ENCODE assay signal across 18 cellular contexts in genomic region chr12:68268971-68269370, GRCh38. TPM values are rescaled to one million over a fixed set of nuclear protein-coding genes. Genes with fewer than 3 reads are reported as not detected.
DNase-seq lines count a peak whose midpoint lies in the region; ATAC-seq and TF ChIP-seq lines count a peak whose summit lies in the region.
"Had no signal": no experiment of that assay in that cellular context is flagged by ENCODE, and none has a peak within 500 bp of the region (broad histone marks: within the 10 kb centered on the region; RNA-seq: fewer than 3 reads in every experiment).

No MANE protein-coding gene starts in this region.

- H3K14ac ChIP-seq in IMR-90 (replicated peaks; ENCODE audit: low read depth, low read length): no peak overlapping the region

- in situ Hi-C loops in IMR-90 (cut with MboI; ENCODE audit: low sequenced_read_pairs): no loop called here

- DNase-seq in activated naive CD8-positive, alpha-beta T cell treated with anti-CD3 and anti-CD28 coated beads for 36 hours: no peak
- no peak for DNase-seq in activated naive CD8-positive, alpha-beta T cell treated with anti-CD3 and anti-CD28 coated beads, Interleukin-2, amount 50 U/mL, for 24 hours
- DNase-seq in IMR-90: no peak
- no peak for DNase-seq in chondrocyte (ENCODE audit: low spot score)
- no peak for DNase-seq in osteoblast (ENCODE audit: insufficient read length, low spot score, missing footprints)
- no peak for DNase-seq in naive thymus-derived CD4-positive, alpha-beta T cell
- DNase-seq in esophagus muscularis mucosa (ENCODE audit: extremely low spot score): no peak
- DNase-seq: CD8-positive, alpha-beta T cell; COR-L47; DND-41; GDM1 had no signal

- POLR2A ChIA-PET in IMR-90 (lab: Charles Lee; ENCODE audit: unreplicated experiment): no interaction called here
- POLR2A ChIA-PET in naive thymus-derived CD4-positive, alpha-beta T cell (lab: Charles Lee): no interaction called here

- TF ChIP-seq EP300 in esophagus muscularis mucosa (IDR thresholded peaks at IDR 0.05): no peak

- ATAC-seq in activated naive CD8-positive, alpha-beta T cell treated with anti-CD3 and anti-CD28 coated beads, Interleukin-2, amount 50 U/mL, for 24 hours: no peak
- ATAC-seq in IMR-90 (ENCODE audit: low read depth): no peak
- ATAC-seq in naive thymus-derived CD4-positive, alpha-beta T cell: no peak
- no peak for ATAC-seq in HG02840 (IDR thresholded peaks at IDR 0.05; ENCODE audit: low FRiP score, unreplicated experiment)
- ATAC-seq: A549; CD8-positive, alpha-beta T cell; HCT116 had no signal

- 0 out of 3 replicates have a peak overlapping the region, but pooled peaks have one; percentile 27 for H2BK15ac ChIP-seq in IMR-90 (ENCODE audit: low read depth, low read length)

- H3K36me3 ChIP-seq in IMR-90 (ENCODE audit: control insufficient read depth, insufficient read depth, low read length): no peaks in the 10 kb centered on the region
- no peaks in the 10 kb centered on the region for H3K36me3 ChIP-seq in osteoblast (ENCODE audit: insufficient read depth, low read length)
- H3K36me3 ChIP-seq in naive thymus-derived CD4-positive, alpha-beta T cell (ENCODE audit: control insufficient read depth in 2 of 3, insufficient read depth in 3 of 3, low read length in 3 of 3): no peaks in the 10 kb centered on the region
- no peaks in the 10 kb centered on the region for H3K36me3 ChIP-seq in esophagus muscularis mucosa

- CTCF ChIA-PET in IMR-90 (lab: Yijun Ruan, JAX): no interaction called here
- CTCF ChIA-PET in naive thymus-derived CD4-positive, alpha-beta T cell (lab: Charles Lee): interaction anchor here (0.7 kb wide), 1 partner anchor 801 kb away, joined by 4 read pairs; no protein-coding TSS in a partner anchor

- TF ChIP-seq POLR2A in IMR-90 (IDR thresholded peaks at IDR 0.05; ENCODE audit: low read depth, low read length) (no peak), esophagus muscularis mucosa (IDR thresholded peaks at IDR 0.05; ENCODE audit: low read depth) (no peak)

- no peak for TF ChIP-seq RAD21 in IMR-90 (IDR thresholded peaks at IDR 0.05; ENCODE audit: low read length)

- no peak overlapping the region for H3K9ac ChIP-seq in IMR-90 (ENCODE audit: low read depth, low read length)

- H4K91ac ChIP-seq in IMR-90 (ENCODE audit: insufficient read depth, low read depth, low read length): no peak overlapping the region

- H4K20me1 ChIP-seq in IMR-90 (ENCODE audit: insufficient read depth, low read length): no peaks in the 10 kb centered on the region
- no peaks in the 10 kb centered on the region for H4K20me1 ChIP-seq in osteoblast (ENCODE audit: insufficient read depth, low read length)

- TF ChIP-seq CTCF in IMR-90 (conservative IDR thresholded peaks at IDR 0.05; ENCODE audit: low read depth, low read length) (no peak), chondrocyte (IDR thresholded peaks at IDR 0.05) (no peak), osteoblast (IDR thresholded peaks at IDR 0.05; ENCODE audit: extremely low read depth, low read depth, low read length) (no peak), esophagus muscularis mucosa (IDR thresholded peaks at IDR 0.05) (no peak)

- H2BK5ac ChIP-seq in IMR-90 (ENCODE audit: low read depth, low read length, poor library complexity, severe bottlenecking): no peak overlapping the region

- no peaks in the 10 kb centered on the region for H3K79me1 ChIP-seq in IMR-90 (ENCODE audit: low read depth in 1 of 2, low read length in 2 of 2)

- no peak overlapping the region for H3K56ac ChIP-seq in IMR-90 (ENCODE audit: extremely low read depth, insufficient read depth, low read length)

- no peak overlapping the region for H4K5ac ChIP-seq in IMR-90 (ENCODE audit: low read depth, low read length)

- H2BK120ac ChIP-seq in IMR-90 (ENCODE audit: low read depth, low read length): peak overlapping the region; percentile 56; the same call in 1 of the 2 replicates

- dilution Hi-C loops in IMR-90 (cut with HindIII; ENCODE audit: low sequenced_read_pairs, unreplicated experiment): no loop called here

- H3K4me2 ChIP-seq in IMR-90 (ENCODE audit: low read depth, low read length) (no peak overlapping the region), osteoblast (ENCODE audit: insufficient read depth, low read length) (no peak overlapping the region)
- H3K4me2 ChIP-seq: A549 had no signal

- H2AFZ ChIP-seq in IMR-90 (replicated peaks; ENCODE audit: low read length, poor library complexity): no peak overlapping the region
- H2AFZ ChIP-seq in osteoblast (ENCODE audit: low read length): no peak overlapping the region

- no peak overlapping the region; a peak in 1 of 4 replicates for H4K8ac ChIP-seq in IMR-90 (ENCODE audit: low read depth in 2 of 2, low read length in 2 of 2)

- H3K23ac ChIP-seq in IMR-90 (ENCODE audit: low read depth, low read length): no peak overlapping the region

- H3K27me3 ChIP-seq in IMR-90 (ENCODE audit: control insufficient read depth, insufficient read depth, low read length): no peaks in the 10 kb centered on the region
- no peaks in the 10 kb centered on the region for H3K27me3 ChIP-seq in osteoblast (ENCODE audit: insufficient read depth, low read length)
- no peaks in the 10 kb centered on the region for H3K27me3 ChIP-seq in naive thymus-derived CD4-positive, alpha-beta T cell (ENCODE audit: control insufficient read depth in 2 of 2, insufficient read depth in 2 of 2, low read length in 2 of 2)
- H3K27me3 ChIP-seq in esophagus muscularis mucosa: no peaks in the 10 kb centered on the region

- H3K4me1 ChIP-seq in IMR-90 (ENCODE audit: control insufficient read depth, insufficient read depth, low read length) (peaks cover 12% of the 10 kb centered on the region), osteoblast (ENCODE audit: insufficient read depth, low read length) (peaks cover 64% of the 10 kb centered on the region), esophagus muscularis mucosa (no peaks in the 10 kb centered on the region)
- no peaks in the 10 kb centered on the region for H3K4me1 ChIP-seq in naive thymus-derived CD4-positive, alpha-beta T cell (ENCODE audit: control insufficient read depth in 2 of 2, insufficient read depth in 2 of 2, low read length in 2 of 2)
- H3K4me1 ChIP-seq: A549 had no signal

- H3K9me3 ChIP-seq in IMR-90 (ENCODE audit: control insufficient read depth, insufficient read depth, low read length) (no peaks in the 10 kb centered on the region), osteoblast (ENCODE audit: low read depth, low read length) (no peaks in the 10 kb centered on the region), esophagus muscularis mucosa (no peaks in the 10 kb centered on the region)
- H3K9me3 ChIP-seq in naive thymus-derived CD4-positive, alpha-beta T cell (ENCODE audit: control insufficient read depth in 2 of 3, low read length in 3 of 3): no peaks in the 10 kb centered on the region
- H3K9me3 ChIP-seq: A549 had no signal

- no peak overlapping the region for H3K18ac ChIP-seq in IMR-90 (ENCODE audit: low read depth, low read length)

- no peak overlapping the region for H3K4me3 Mint-ChIP-seq in activated naive CD8-positive, alpha-beta T cell treated with anti-CD3 and anti-CD28 coated beads for 36 hours
- no peak overlapping the region for H3K4me3 Mint-ChIP-seq in activated naive CD8-positive, alpha-beta T cell treated with anti-CD3 and anti-CD28 coated beads, Interleukin-2, amount 50 U/mL, for 24 hours
- H3K4me3 Mint-ChIP-seq in chondrocyte (ENCODE audit: unreplicated experiment): no peak overlapping the region
- H3K4me3 Mint-ChIP-seq in naive thymus-derived CD4-positive, alpha-beta T cell: no peak overlapping the region
- H3K4me3 Mint-ChIP-seq: CD14-positive monocyte; CD8-positive, alpha-beta T cell; IgD-negative memory B cell had no signal

- H2AK5ac ChIP-seq in IMR-90 (ENCODE audit: low read depth, low read length): no peak overlapping the region

- no peak overlapping the region for H2AK9ac ChIP-seq in IMR-90 (replicated peaks; ENCODE audit: low read depth, low read length, poor library complexity)

- H3K27ac ChIP-seq in IMR-90 (ENCODE audit: insufficient read depth, low read length) (no peak overlapping the region), osteoblast (ENCODE audit: low read depth, low read length) (peak overlapping the region; percentile 68), esophagus muscularis mucosa (replicated peaks in 1 of 4) (no peak overlapping the region)
- H3K27ac ChIP-seq in naive thymus-derived CD4-positive, alpha-beta T cell (ENCODE audit: low read depth, low read length): no peak overlapping the region
- H3K27ac ChIP-seq: A549 had no signal

- intact Hi-C loops in IMR-90 (cut with micrococcal nuclease) (no loop called here), esophagus muscularis mucosa (cut with DNase I) (no loop called here)
- intact Hi-C loops in naive thymus-derived CD4-positive, alpha-beta T cell (cut with micrococcal nuclease): loop anchor here in 1 of 2 donors (1.0 to 2.0 kb wide), 2 partner anchors 8 to 28 kb away; no protein-coding TSS in a partner anchor

- peaks cover 41% of the 10 kb centered on the region for H3K4me1 Mint-ChIP-seq in activated naive CD8-positive, alpha-beta T cell treated with anti-CD3 and anti-CD28 coated beads for 36 hours
- H3K4me1 Mint-ChIP-seq in activated naive CD8-positive, alpha-beta T cell treated with anti-CD3 and anti-CD28 coated beads, Interleukin-2, amount 50 U/mL, for 24 hours: peaks cover 52% of the 10 kb centered on the region
- peaks cover 71% of the 10 kb centered on the region for H3K4me1 Mint-ChIP-seq in chondrocyte (ENCODE audit: low read depth)
- peaks cover 0 to 49% (median 0%) of the 10 kb centered on the region in 7 donors for H3K4me1 Mint-ChIP-seq in naive thymus-derived CD4-positive, alpha-beta T cell

- no peak overlapping the region for H2BK20ac ChIP-seq in IMR-90 (ENCODE audit: low read depth, low read length)

- no peaks in the 10 kb centered on the region for H3K9me1 ChIP-seq in IMR-90 (ENCODE audit: insufficient read depth, low read length)

- no peak overlapping the region for H3K4ac ChIP-seq in IMR-90 (ENCODE audit: low read depth, low read length)

- no TSS peak for BruUV-seq in IMR-90 (replicated peaks; lab: Mats Ljungman, UMichigan)

- peaks cover 3% of the 10 kb centered on the region for H3K36me3 Mint-ChIP-seq in activated naive CD8-positive, alpha-beta T cell treated with anti-CD3 and anti-CD28 coated beads for 36 hours
- peaks cover 2% of the 10 kb centered on the region for H3K36me3 Mint-ChIP-seq in activated naive CD8-positive, alpha-beta T cell treated with anti-CD3 and anti-CD28 coated beads, Interleukin-2, amount 50 U/mL, for 24 hours (ENCODE audit: low read depth)
- H3K36me3 Mint-ChIP-seq in chondrocyte (ENCODE audit: low read depth): no peaks in the 10 kb centered on the region
- peaks cover 0 to 25% (median 0%) of the 10 kb centered on the region in 5 donors for H3K36me3 Mint-ChIP-seq in naive thymus-derived CD4-positive, alpha-beta T cell
- H3K36me3 Mint-ChIP-seq: CD14-positive monocyte; CD8-positive, alpha-beta T cell had no signal

- peak overlapping the region; percentile 34 for H3K27ac Mint-ChIP-seq in activated naive CD8-positive, alpha-beta T cell treated with anti-CD3 and anti-CD28 coated beads for 36 hours
- H3K27ac Mint-ChIP-seq in activated naive CD8-positive, alpha-beta T cell treated with anti-CD3 and anti-CD28 coated beads, Interleukin-2, amount 50 U/mL, for 24 hours: no peak overlapping the region
- H3K27ac Mint-ChIP-seq in chondrocyte (ENCODE audit: unreplicated experiment): peak overlapping the region; percentile 97
- peak overlapping the region in 1 of 9 donors; percentile 53 for H3K27ac Mint-ChIP-seq in naive thymus-derived CD4-positive, alpha-beta T cell
- H3K27ac Mint-ChIP-seq: CD14-positive monocyte; CD8-positive, alpha-beta T cell; IgD-negative memory B cell had no signal

- no peaks in the 10 kb centered on the region for H3K79me2 ChIP-seq in osteoblast (ENCODE audit: insufficient read depth, low read length)

- peaks cover 2% of the 10 kb centered on the region for H3K9me3 Mint-ChIP-seq in activated naive CD8-positive, alpha-beta T cell treated with anti-CD3 and anti-CD28 coated beads for 36 hours
- no peaks in the 10 kb centered on the region for H3K9me3 Mint-ChIP-seq in activated naive CD8-positive, alpha-beta T cell treated with anti-CD3 and anti-CD28 coated beads, Interleukin-2, amount 50 U/mL, for 24 hours
- H3K9me3 Mint-ChIP-seq in chondrocyte (ENCODE audit: low read depth): no peaks in the 10 kb centered on the region
- peaks cover 0 to 2% (median 0%) of the 10 kb centered on the region in 11 donors for H3K9me3 Mint-ChIP-seq in naive thymus-derived CD4-positive, alpha-beta T cell
- H3K9me3 Mint-ChIP-seq: CD8-positive, alpha-beta T cell had no signal

- no peak overlapping the region for H3K4me3 ChIP-seq in IMR-90 (ENCODE audit: insufficient read depth, low read depth, low read length)
- H3K4me3 ChIP-seq in osteoblast (ENCODE audit: insufficient read depth, low read length): no peak overlapping the region
- no peak overlapping the region for H3K4me3 ChIP-seq in naive thymus-derived CD4-positive, alpha-beta T cell (ENCODE audit: low read length)
- no peak overlapping the region for H3K4me3 ChIP-seq in esophagus muscularis mucosa
- H3K4me3 ChIP-seq: A549 had no signal

- peaks cover 21% of the 10 kb centered on the region for H3K27me3 Mint-ChIP-seq in activated naive CD8-positive, alpha-beta T cell treated with anti-CD3 and anti-CD28 coated beads for 36 hours
- H3K27me3 Mint-ChIP-seq in activated naive CD8-positive, alpha-beta T cell treated with anti-CD3 and anti-CD28 coated beads, Interleukin-2, amount 50 U/mL, for 24 hours: peaks cover 25% of the 10 kb centered on the region
- no peaks in the 10 kb centered on the region for H3K27me3 Mint-ChIP-seq in chondrocyte (ENCODE audit: low read depth)
- H3K27me3 Mint-ChIP-seq in naive thymus-derived CD4-positive, alpha-beta T cell: peaks cover 0 to 6% (median 5%) of the 10 kb centered on the region in 5 donors
- H3K27me3 Mint-ChIP-seq: IgD-negative memory B cell had no signal

RNA-seq across cellular contexts. Expression of gene IL22, which starts 15.6 kb away (rescaled TPM):
- total RNA-seq in activated naive CD8-positive, alpha-beta T cell treated with anti-CD3 and anti-CD28 coated beads for 36 hours: under 1 TPM; 0.31 to 0.64 TPM
- not detected in 2 replicates for total RNA-seq in IMR-90 (2012; rRNA removed)
- not detected in 2 replicates for polyA plus RNA-seq in IMR-90 (2012; rRNA removed)
- polyA plus RNA-seq in IMR-90 (2012; cell fraction: cytosol; rRNA removed): not detected in 2 replicates
- polyA plus RNA-seq in IMR-90 (2012; cell fraction: nucleus; rRNA removed; ENCODE audit: low replicate concordance): not detected in 2 replicates
- not detected in 3 replicates for total RNA-seq in chondrocyte
- not detected in 2 replicates for total RNA-seq in osteoblast
- 1 to 10 TPM in 1 of 5 experiments, not detected in 4; 1.8 TPM for total RNA-seq in naive thymus-derived CD4-positive, alpha-beta T cell
- not detected for polyA plus RNA-seq in naive thymus-derived CD4-positive, alpha-beta T cell
- total RNA-seq in esophagus muscularis mucosa: not detected
- total RNA-seq: CD8-positive, alpha-beta T cell; HT-29 had no signal
- polyA plus RNA-seq: A549, BJ, CD14-positive monocyte, IgD-negative memory B cell had no signal

RNA-seq across cellular contexts. Expression of gene IL26, which starts 43.4 kb away (rescaled TPM):
- total RNA-seq in activated naive CD8-positive, alpha-beta T cell treated with anti-CD3 and anti-CD28 coated beads for 36 hours: under 1 TPM in 1 of 2 experiments, not detected in 1; 0.21 TPM
- total RNA-seq in IMR-90 (2012; rRNA removed) (not detected in 2 replicates), chondrocyte (0.67 to 2.5 TPM in 2 of 3 replicates, not detected in the other), osteoblast (2.4 and 3.6 TPM in 2 replicates), esophagus muscularis mucosa (not detected)
- not detected in 2 replicates for polyA plus RNA-seq in IMR-90 (2012; rRNA removed)
- polyA plus RNA-seq in IMR-90 (2012; cell fraction: cytosol; rRNA removed): not detected in 2 replicates
- not detected in 2 replicates for polyA plus RNA-seq in IMR-90 (2012; cell fraction: nucleus; rRNA removed; ENCODE audit: low replicate concordance)
- total RNA-seq in naive thymus-derived CD4-positive, alpha-beta T cell: 1 to 10 TPM in 1 of 5 experiments, not detected in 4; 4.5 TPM
- polyA plus RNA-seq in naive thymus-derived CD4-positive, alpha-beta T cell: not detected
- total RNA-seq: CD8-positive, alpha-beta T cell; HT-29 had no signal
- polyA plus RNA-seq: A549, BJ, CD14-positive monocyte, IgD-negative memory B cell had no signal
